9 cellular contexts compared by ENCODE assay signal in genomic region chr1:220874201-220874655, GRCh38. TPM values are rescaled to one million over a fixed set of nuclear protein-coding genes. Genes with fewer than 3 reads are reported as not detected.
DNase-seq lines count a peak whose midpoint lies in the region; ATAC-seq, FAIRE-seq and TF ChIP-seq lines count a peak whose summit lies in the region.
"Had no signal": no experiment of that assay in that cellular context is flagged by ENCODE, and none has a peak within 500 bp of the region (broad histone marks: within the 10 kb centered on the region; RNA-seq: fewer than 3 reads in every experiment).

No MANE protein-coding gene starts in this region.

- no peaks in the 10 kb centered on the region for H3K9me3 ChIP-seq in OCI-LY3 (ENCODE audit: insufficient read depth, low read length)
- H3K9me3 ChIP-seq in muscle layer of colon (ENCODE audit: low read length), result no peaks in the 10 kb centered on the region
- H3K9me3 ChIP-seq in small intestine (ENCODE audit: control insufficient read depth, low read depth), result no peaks in the 10 kb centered on the region
- no peaks in the 10 kb centered on the region for H3K9me3 ChIP-seq in CD8-positive, alpha-beta memory T cell (ENCODE audit: low read length)

- H3K27ac Mint-ChIP-seq in endothelial cell (ENCODE audit: unreplicated experiment), result no peak overlapping the region
- no peak overlapping the region for H3K27ac Mint-ChIP-seq in CD8-positive, alpha-beta memory T cell

- no peaks in the 10 kb centered on the region for H3K79me2 ChIP-seq in OCI-LY3 (ENCODE audit: low read length)

- H3K4me1 ChIP-seq in OCI-LY3 (ENCODE audit: low read length), result peaks cover 17% of the 10 kb centered on the region
- H3K4me1 ChIP-seq in muscle layer of colon (ENCODE audit: insufficient read depth, low read length), result peaks cover 44% of the 10 kb centered on the region
- H3K4me1 ChIP-seq in small intestine (ENCODE audit: control insufficient read depth in 2 of 2, insufficient read depth in 1 of 2, low read depth in 1 of 2, low read length in 1 of 2), result peaks cover 0 to 2% of the 10 kb centered on the region in 2 donors
- H3K4me1 ChIP-seq in CD8-positive, alpha-beta memory T cell (ENCODE audit: insufficient read depth, low read length), result peaks cover 4% of the 10 kb centered on the region

- H2AFZ ChIP-seq in OCI-LY3 (ENCODE audit: low read depth, low read length), result no peak overlapping the region

- H3K36me3 Mint-ChIP-seq in endothelial cell (ENCODE audit: low read depth, unreplicated experiment), result no peaks in the 10 kb centered on the region
- no peaks in the 10 kb centered on the region for H3K36me3 Mint-ChIP-seq in CD8-positive, alpha-beta memory T cell

- peaks cover 14% of the 10 kb centered on the region for H3K27me3 Mint-ChIP-seq in endothelial cell (ENCODE audit: unreplicated experiment)
- H3K27me3 Mint-ChIP-seq in CD8-positive, alpha-beta memory T cell, result peaks cover 56 to 83% of the 10 kb centered on the region in 2 donors

- no peaks in the 10 kb centered on the region for H4K20me1 ChIP-seq in OCI-LY3 (ENCODE audit: insufficient read depth, low read length)

- POLR2A ChIA-PET in CD8-positive, alpha-beta memory T cell (lab: Charles Lee), result no interaction called here

- FAIRE-seq in small intestine (lab: Jason Lieb, UNC), result no peak

- H3K27ac ChIP-seq in OCI-LY3 (ENCODE audit: low read length), result no peak overlapping the region
- H3K27ac ChIP-seq in muscle layer of colon (ENCODE audit: low read depth, low read length), result peak overlapping the region; percentile 94
- H3K27ac ChIP-seq in small intestine (ENCODE audit: low read depth in 1 of 2, low read length in 1 of 2), result no peak overlapping the region
- H3K27ac ChIP-seq in CD8-positive, alpha-beta memory T cell (ENCODE audit: low read depth, low read length), result no peak overlapping the region

- H3K9ac ChIP-seq in OCI-LY3 (ENCODE audit: low read length) (no peak overlapping the region), muscle layer of colon (ENCODE audit: low read length) (no peak overlapping the region)

- no peak overlapping the region for H3K4me2 ChIP-seq in OCI-LY3 (ENCODE audit: low read length)

- DNase-seq in GM03348 (ENCODE audit: low spot score) (peak; percentile 79), endothelial cell (ENCODE audit: low spot score) (peak; percentile 62), small intestine (no peak)
- no peak for DNase-seq in CD8-positive, alpha-beta memory T cell

- ATAC-seq in HG02885 (IDR thresholded peaks at IDR 0.05; ENCODE audit: poor library complexity, unreplicated experiment) (peak; percentile 37), HG03354 (IDR thresholded peaks at IDR 0.05; ENCODE audit: poor library complexity, severe bottlenecking, unreplicated experiment) (no peak)

- CTCF ChIA-PET in CD8-positive, alpha-beta memory T cell (lab: Charles Lee), result no interaction called here

- H3K4me3 ChIP-seq in OCI-LY3 (ENCODE audit: low read length) (no peak overlapping the region), muscle layer of colon (ENCODE audit: low read depth in 1 of 2, low read length in 2 of 2) (no peak overlapping the region), small intestine (ENCODE audit: low read depth in 1 of 2, low read length in 2 of 2) (no peak overlapping the region)
- no peak overlapping the region for H3K4me3 ChIP-seq in CD8-positive, alpha-beta memory T cell (ENCODE audit: low read length)

- H3K4me3 Mint-ChIP-seq in endothelial cell (ENCODE audit: unreplicated experiment), result no peak overlapping the region
- H3K4me3 Mint-ChIP-seq in CD8-positive, alpha-beta memory T cell, result no peak overlapping the region

- H3K36me3 ChIP-seq in OCI-LY3 (replicated peaks; ENCODE audit: low read depth, low read length), result no peaks in the 10 kb centered on the region
- no peaks in the 10 kb centered on the region for H3K36me3 ChIP-seq in muscle layer of colon (ENCODE audit: insufficient read depth, low read length)
- no peaks in the 10 kb centered on the region for H3K36me3 ChIP-seq in small intestine (ENCODE audit: control insufficient read depth in 2 of 2, insufficient read depth in 2 of 2, low read length in 2 of 2)
- no peaks in the 10 kb centered on the region for H3K36me3 ChIP-seq in CD8-positive, alpha-beta memory T cell (ENCODE audit: insufficient read depth, low read length)

- TF ChIP-seq CTCF in OCI-LY3 (IDR thresholded peaks at IDR 0.05; ENCODE audit: low read depth, low read length) (peak; percentile 96), endothelial cell (IDR thresholded peaks at IDR 0.05; ENCODE audit: unreplicated experiment) (peak; percentile 76)

- H3K27me3 ChIP-seq in OCI-LY3 (ENCODE audit: low read depth, low read length) (peaks cover 30% of the 10 kb centered on the region), muscle layer of colon (ENCODE audit: control insufficient read depth in 1 of 2, insufficient read depth in 2 of 2, low read length in 2 of 2) (no peaks in the 10 kb centered on the region), small intestine (ENCODE audit: control insufficient read depth in 2 of 2, insufficient read depth in 2 of 2, low read length in 2 of 2) (peaks cover 0 to 10% of the 10 kb centered on the region in 2 donors)
- peaks cover 12% of the 10 kb centered on the region for H3K27me3 ChIP-seq in CD8-positive, alpha-beta memory T cell (ENCODE audit: insufficient read depth, low read length, poor library complexity, severe bottlenecking)

- H3K9me3 Mint-ChIP-seq in endothelial cell (ENCODE audit: unreplicated experiment), result no peaks in the 10 kb centered on the region
- H3K9me3 Mint-ChIP-seq in CD8-positive, alpha-beta memory T cell, result peaks cover 0 to 2% (median 0%) of the 10 kb centered on the region in 5 donors

- peaks cover 21% of the 10 kb centered on the region for H3K4me1 Mint-ChIP-seq in endothelial cell (ENCODE audit: unreplicated experiment)
- peaks cover 15 to 22% (median 19%) of the 10 kb centered on the region in 3 donors for H3K4me1 Mint-ChIP-seq in CD8-positive, alpha-beta memory T cell

- 15 to 17% (median 15%) methylated on average over 4 of the region's 4 CpGs for WGBS in small intestine, 3 donors

RNA-seq across cellular contexts. Expression of gene HLX, which starts 5.0 kb away (rescaled TPM):
- total RNA-seq in endothelial cell (ENCODE audit: unreplicated experiment), result 1.4 TPM
- polyA plus RNA-seq in small intestine, result 1 to 10 TPM in 2 of 3 donors, under 1 TPM in 1; 0.45 to 6.8 (median 1.9) TPM
- not detected for total RNA-seq in CD8-positive, alpha-beta memory T cell
- polyA plus RNA-seq in CD8-positive, alpha-beta memory T cell, result not detected
- total RNA-seq: activated CD8-positive, alpha-beta memory T cell treated with anti-CD3 and anti-CD28 coated beads for 36 hours had no signal

Comparison
In these comparisons a context has a peak if more than half of its experiments do, and no peak if none do; other contexts are left out.
1. DNase-seq: peak in GM03348 (single experiment) and endothelial cell (single experiment); none in small intestine (single experiment) and CD8-positive, alpha-beta memory T cell (0 of 5).